13 cellular contexts compared by ENCODE assay signal in the genomic region with DNA sequence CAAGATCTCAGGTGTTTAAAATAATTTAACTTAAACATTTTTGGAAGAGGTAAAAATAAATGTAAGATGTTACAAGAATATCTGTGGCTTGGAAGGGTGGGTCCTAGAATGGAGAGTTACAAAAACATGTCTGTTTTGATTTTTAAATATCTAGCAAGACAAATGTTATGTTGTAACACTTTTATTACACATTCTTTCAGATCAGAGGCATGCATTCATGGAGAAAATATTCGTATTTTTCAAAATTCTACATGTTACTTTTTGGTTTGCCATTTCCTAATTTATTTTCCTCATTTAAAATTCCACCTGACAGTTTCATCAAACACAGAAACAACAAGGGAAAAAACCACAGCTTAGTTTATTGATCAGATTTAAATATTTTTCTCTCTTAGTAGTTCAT. TPM values are rescaled to one million over a fixed set of nuclear protein-coding genes. Genes with fewer than 3 reads are reported as not detected.
DNase-seq lines count a peak whose midpoint lies in the region; ATAC-seq and TF ChIP-seq lines count a peak whose summit lies in the region.
"Had no signal": no experiment of that assay in that cellular context is flagged by ENCODE, and none has a peak within 500 bp of the region (broad histone marks: within the 10 kb centered on the region; RNA-seq: fewer than 3 reads in every experiment).

No MANE protein-coding gene starts in this region.

- H3K9me3 Mint-ChIP-seq in immature natural killer cell = no peaks in the 10 kb centered on the region
- H3K9me3 Mint-ChIP-seq: dendritic cell treated with granulocyte-macrophage colony-stimulating factor and Interleukin-4, amounts not matched to agents 40 ng/mL and 50 ng/mL, for 4 days had no signal

- H3K27ac ChIP-seq in BLaER1 treated with 17β-estradiol and CSF1 and Interleukin-3, amounts not matched to agents 10 nM and 100 nM = peak overlapping the region in 3 of 11 experiments; percentile 11 to 45 (median 17); a peak in 3 of 22 replicates
- H3K27ac ChIP-seq in SK-N-MC (peak overlapping the region; percentile 54; the same call in 1 of the 2 replicates), body of pancreas (peak overlapping the region in 2 of 4 donors; percentile 46 to 53)

- no peaks in the 10 kb centered on the region for H3K27me3 ChIP-seq in BLaER1 treated with 17β-estradiol and CSF1 and Interleukin-3, amounts not matched to agents 10 nM and 100 nM
- H3K27me3 ChIP-seq in skeletal muscle satellite cell (ENCODE audit: control insufficient read depth, insufficient read depth, low read length) (no peaks in the 10 kb centered on the region), body of pancreas (no peaks in the 10 kb centered on the region)

- peak overlapping the region in 2 of 11 experiments; percentile 28 to 63; a peak in 2 of 22 replicates for H3K9ac ChIP-seq in BLaER1 treated with 17β-estradiol and CSF1 and Interleukin-3, amounts not matched to agents 10 nM and 100 nM
- no peak overlapping the region for H3K9ac ChIP-seq in SK-N-MC (ENCODE audit: insufficient read length)
- peak overlapping the region; percentile 74 for H3K9ac ChIP-seq in skeletal muscle satellite cell (ENCODE audit: low read depth, low read length)

- DNase-seq in SK-N-MC (ENCODE audit: low read depth, low spot score) (no peak), immature natural killer cell (no peak), NCI-H2171 treated with DMSO at 0.1 percent for 48 hours (lab: John Stamatoyannopoulos, UW) (no peak), body of pancreas (no peak)
- DNase-seq: activated CD4-positive, alpha-beta T cell treated with anti-CD3 and anti-CD28 coated beads for 4 hours; activated effector memory CD4-positive, alpha-beta T cell treated with anti-CD3 and anti-CD28 coated beads, Interleukin-2, amount 50 U/mL, for 16 hours; NCI-H1417; NCI-H774 had no signal

- peaks cover 0 to 5% (median 0%) of the 10 kb centered on the region in 11 experiments; a peak in 2 of 22 replicates for H3K9me3 ChIP-seq in BLaER1 treated with 17β-estradiol and CSF1 and Interleukin-3, amounts not matched to agents 10 nM and 100 nM (replicated peaks in 1 of 11)
- H3K9me3 ChIP-seq in SK-N-MC (ENCODE audit: low read depth, low read length) = no peaks in the 10 kb centered on the region
- H3K9me3 ChIP-seq in skeletal muscle satellite cell (replicated peaks; ENCODE audit: low read length) = no peaks in the 10 kb centered on the region
- H3K9me3 ChIP-seq in body of pancreas = no peaks in the 10 kb centered on the region

- TF ChIP-seq POLR2A in body of pancreas (IDR thresholded peaks at IDR 0.05) = no peak

- peak overlapping the region in 6 of 11 experiments; percentile 24 to 81 (median 52); a peak in 6 of 22 replicates for H3K4me2 ChIP-seq in BLaER1 treated with 17β-estradiol and CSF1 and Interleukin-3, amounts not matched to agents 10 nM and 100 nM
- H3K4me2 ChIP-seq in skeletal muscle satellite cell (ENCODE audit: low read length) = peak overlapping the region; percentile 64

- peaks cover 2 to 60% (median 7%) of the 10 kb centered on the region in 11 experiments; a peak in 14 of 22 replicates for H3K36me3 ChIP-seq in BLaER1 treated with 17β-estradiol and CSF1 and Interleukin-3, amounts not matched to agents 10 nM and 100 nM
- no peaks in the 10 kb centered on the region for H3K36me3 ChIP-seq in SK-N-MC (ENCODE audit: insufficient read depth, low read length)
- H3K36me3 ChIP-seq in skeletal muscle satellite cell (ENCODE audit: insufficient read depth, low read length) = no peaks in the 10 kb centered on the region
- no peaks in the 10 kb centered on the region for H3K36me3 ChIP-seq in body of pancreas (replicated peaks in 1 of 2; ENCODE audit: insufficient read depth in 1 of 2, low read depth in 2 of 2)

- peaks cover 0 to 82% (median 29%) of the 10 kb centered on the region in 11 experiments; a peak in 18 of 22 replicates for H4K20me1 ChIP-seq in BLaER1 treated with 17β-estradiol and CSF1 and Interleukin-3, amounts not matched to agents 10 nM and 100 nM

- H3K4me3 Mint-ChIP-seq in immature natural killer cell = peak overlapping the region in 1 of 5 donors; percentile 23
- H3K4me3 Mint-ChIP-seq: dendritic cell treated with granulocyte-macrophage colony-stimulating factor and Interleukin-4, amounts not matched to agents 40 ng/mL and 50 ng/mL, for 4 days had no signal

- peak overlapping the region in 4 of 6 donors; percentile 29 to 71 (median 54) for H3K27ac Mint-ChIP-seq in immature natural killer cell

- peaks cover 53 to 67% of the 10 kb centered on the region in 2 donors for H3K4me1 Mint-ChIP-seq in immature natural killer cell

- 44 to 73% methylated on average over 1 of the region's 1 CpG for WGBS in body of pancreas, 2 donors

- peaks cover 0 to 5% (median 2%) of the 10 kb centered on the region in 3 donors for H3K36me3 Mint-ChIP-seq in immature natural killer cell

- no peaks in the 10 kb centered on the region for H3K27me3 Mint-ChIP-seq in immature natural killer cell (ENCODE audit: low read depth in 3 of 3)
- H3K27me3 Mint-ChIP-seq: dendritic cell treated with granulocyte-macrophage colony-stimulating factor and Interleukin-4, amounts not matched to agents 40 ng/mL and 50 ng/mL, for 4 days had no signal

- peaks cover 17 to 92% (median 23%) of the 10 kb centered on the region in 10 experiments for H3K4me1 ChIP-seq in BLaER1 treated with 17β-estradiol and CSF1 and Interleukin-3, amounts not matched to agents 10 nM and 100 nM
- H3K4me1 ChIP-seq in skeletal muscle satellite cell (ENCODE audit: control insufficient read depth, insufficient read depth, low read length) = peaks cover 35% of the 10 kb centered on the region
- H3K4me1 ChIP-seq in body of pancreas = peaks cover 9% of the 10 kb centered on the region

- TF ChIP-seq CTCF in body of pancreas (IDR thresholded peaks at IDR 0.05) = no peak

- no peak for ATAC-seq in GM21619 (IDR thresholded peaks at IDR 0.05; ENCODE audit: unreplicated experiment)
- no peak for ATAC-seq in HG03378 (IDR thresholded peaks at IDR 0.05; ENCODE audit: unreplicated experiment)
- no peak for ATAC-seq in body of pancreas

- H3K4me3 ChIP-seq in BLaER1 treated with 17β-estradiol and CSF1 and Interleukin-3, amounts not matched to agents 10 nM and 100 nM = no peak overlapping the region
- no peak overlapping the region for H3K4me3 ChIP-seq in SK-N-MC
- H3K4me3 ChIP-seq in skeletal muscle satellite cell (ENCODE audit: low read length) = peak overlapping the region; percentile 47
- no peak overlapping the region for H3K4me3 ChIP-seq in body of pancreas

- intact Hi-C loops in body of pancreas (cut with DNase I) = no loop called here

RNA-seq across cellular contexts. Expression of a gene that starts 10.0 kb away (rescaled TPM):
- 10 to 100 TPM; 34.1 to 53.1 (median 35.2) TPM for polyA plus RNA-seq in immature natural killer cell
- 29.2 and 41.3 TPM in 2 replicates for total RNA-seq in skeletal muscle satellite cell (2012; rRNA removed)
- 10 to 100 TPM; 30.6 to 55.4 TPM for total RNA-seq in body of pancreas

RNA-seq across cellular contexts. Expression of a gene that starts 39.3 kb away (rescaled TPM):
- polyA plus RNA-seq in immature natural killer cell = 1 to 10 TPM; 4.9 to 9.6 (median 7.9) TPM
- total RNA-seq in skeletal muscle satellite cell (2012; rRNA removed) = 4.4 and 4.6 TPM in 2 replicates
- 1 to 10 TPM; 2.1 to 7.3 TPM for total RNA-seq in body of pancreas

RNA-seq across cellular contexts. Expression of a gene that starts 39.5 kb away (rescaled TPM):
- 1 to 10 TPM; 2.6 to 3.9 (median 3.6) TPM for polyA plus RNA-seq in immature natural killer cell
- total RNA-seq in skeletal muscle satellite cell (2012; rRNA removed) = 4.8 and 6.1 TPM in 2 replicates
- total RNA-seq in body of pancreas = 1 to 10 TPM; 1.8 to 4.0 TPM
